In genomic region chr1:90074137-90074536, GRCh38 we compare ENCODE assay signal across 18 cellular contexts.
DNase-seq lines count a peak whose midpoint lies in the region; ATAC-seq, FAIRE-seq and TF ChIP-seq lines count a peak whose summit lies in the region.
"Had no signal": no experiment of that assay in that cellular context is flagged by ENCODE, and none has a peak within 500 bp of the region (broad histone marks: within the 10 kb centered on the region; RNA-seq: fewer than 3 reads in every experiment).

No MANE protein-coding gene starts in this region.

- H3K4me1 ChIP-seq in keratinocyte (ENCODE audit: control insufficient read depth, extremely low read depth, insufficient read depth, low read length): peaks cover 6% of the 10 kb centered on the region
- no peaks in the 10 kb centered on the region for H3K4me1 ChIP-seq in testis
- H3K4me1 ChIP-seq: lower lobe of right lung, tibial nerve had no signal

- H2AFZ ChIP-seq in keratinocyte (ENCODE audit: control insufficient read depth, low read length): peak overlapping the region; percentile 63

- no peak overlapping the region for H3K9ac ChIP-seq in keratinocyte (ENCODE audit: control insufficient read depth, extremely low read depth, insufficient read depth, low read length)
- H3K9ac ChIP-seq: BLaER1 treated with 17β-estradiol and CSF1 and Interleukin-3, amounts not matched to agents 10 nM and 100 nM had no signal

- H3K4me3 ChIP-seq in keratinocyte (ENCODE audit: control insufficient read depth in 2 of 3, extremely low read depth in 1 of 3, insufficient read depth in 2 of 3, low read depth in 1 of 3, low read length in 3 of 3): peak overlapping the region in 1 of 3 experiments; percentile 49
- no peak overlapping the region for H3K4me3 ChIP-seq in testis
- H3K4me3 ChIP-seq: BLaER1 treated with 17β-estradiol and CSF1 and Interleukin-3, amounts not matched to agents 10 nM and 100 nM; lower lobe of right lung; tibial nerve had no signal

- peaks cover 6% of the 10 kb centered on the region for H3K4me1 Mint-ChIP-seq in activated T-helper 1 cell treated with anti-CD3 and anti-CD28 coated beads, Interleukin-12 subunit alpha, Interleukin-12 subunit beta, Interleukin-2, Interleukin-4 antibody, amounts not matched to agents 30 ng/mL and 10 ng/mL and 1 ng/mL, durations not matched to agents 14 hours and 24 hours and 36 hours (ENCODE audit: low read depth)
- H3K4me1 Mint-ChIP-seq: activated naive CD8-positive, alpha-beta T cell treated with anti-CD3 and anti-CD28 coated beads for 36 hours had no signal

- ATAC-seq in GM19395 (IDR thresholded peaks at IDR 0.05; ENCODE audit: unreplicated experiment): peak; percentile 87
- ATAC-seq in HG02763 (IDR thresholded peaks at IDR 0.05; ENCODE audit: unreplicated experiment): peak; percentile 54
- peak; percentile 53 for ATAC-seq in HG03521 (IDR thresholded peaks at IDR 0.05; ENCODE audit: unreplicated experiment)
- ATAC-seq: effector memory CD8-positive, alpha-beta T cell; lower lobe of right lung; PC-3 had no signal

- no peak overlapping the region for H3K27ac Mint-ChIP-seq in activated T-helper 1 cell treated with anti-CD3 and anti-CD28 coated beads, Interleukin-12 subunit alpha, Interleukin-12 subunit beta, Interleukin-2, Interleukin-4 antibody, amounts not matched to agents 30 ng/mL and 10 ng/mL and 1 ng/mL, durations not matched to agents 14 hours and 24 hours and 36 hours
- H3K27ac Mint-ChIP-seq: activated naive CD8-positive, alpha-beta T cell treated with anti-CD3 and anti-CD28 coated beads for 36 hours; effector memory CD8-positive, alpha-beta T cell; nephron had no signal

- H3K9me3 ChIP-seq in keratinocyte (ENCODE audit: control insufficient read depth, low read depth, low read length) (no peaks in the 10 kb centered on the region), testis (no peaks in the 10 kb centered on the region)
- H3K9me3 ChIP-seq: lower lobe of right lung, tibial nerve had no signal

- no peaks in the 10 kb centered on the region for H3K9me1 ChIP-seq in keratinocyte (ENCODE audit: control insufficient read depth, extremely low read depth, insufficient read depth, low read length)

- H3K9me3 Mint-ChIP-seq in activated T-helper 1 cell treated with anti-CD3 and anti-CD28 coated beads, Interleukin-12 subunit alpha, Interleukin-12 subunit beta, Interleukin-2, Interleukin-4 antibody, amounts not matched to agents 30 ng/mL and 10 ng/mL and 1 ng/mL, durations not matched to agents 14 hours and 24 hours and 36 hours: no peaks in the 10 kb centered on the region
- H3K9me3 Mint-ChIP-seq: effector memory CD8-positive, alpha-beta T cell had no signal

- no peaks in the 10 kb centered on the region for H3K36me3 Mint-ChIP-seq in activated T-helper 1 cell treated with anti-CD3 and anti-CD28 coated beads, Interleukin-12 subunit alpha, Interleukin-12 subunit beta, Interleukin-2, Interleukin-4 antibody, amounts not matched to agents 30 ng/mL and 10 ng/mL and 1 ng/mL, durations not matched to agents 14 hours and 24 hours and 36 hours (ENCODE audit: low read depth)
- H3K36me3 Mint-ChIP-seq: activated naive CD8-positive, alpha-beta T cell treated with anti-CD3 and anti-CD28 coated beads for 36 hours had no signal

- 75 to 76% methylated on average over 5 of the region's 5 CpGs for WGBS in testis, 2 donors

- H3K27me3 Mint-ChIP-seq in activated T-helper 1 cell treated with anti-CD3 and anti-CD28 coated beads, Interleukin-12 subunit alpha, Interleukin-12 subunit beta, Interleukin-2, Interleukin-4 antibody, amounts not matched to agents 30 ng/mL and 10 ng/mL and 1 ng/mL, durations not matched to agents 14 hours and 24 hours and 36 hours (ENCODE audit: insufficient read depth): peaks cover 4% of the 10 kb centered on the region

- dilution Hi-C loops in keratinocyte (cut with MboI; ENCODE audit: extremely low pct_ligation_motif_present, low sequenced_read_pairs): no loop called here

- peak overlapping the region; percentile 77 for H3K4me2 ChIP-seq in keratinocyte (ENCODE audit: control insufficient read depth, extremely low read depth, insufficient read depth, low read depth, low read length)

- TF ChIP-seq CTCF in keratinocyte (optimal IDR thresholded peaks at IDR 0.05 in 1 of 3, IDR thresholded peaks at IDR 0.05 in 1 of 3, conservative IDR thresholded peaks at IDR 0.05 in 1 of 3; ENCODE audit: extremely low read depth in 1 of 3, insufficient read depth in 2 of 3, low read length in 3 of 3) (no peak), testis (IDR thresholded peaks at IDR 0.05) (no peak)

- H4K20me1 ChIP-seq in keratinocyte (ENCODE audit: control insufficient read depth, extremely low read depth, insufficient read depth, low read length): no peaks in the 10 kb centered on the region
- H4K20me1 ChIP-seq: BLaER1 treated with 17β-estradiol and CSF1 and Interleukin-3, amounts not matched to agents 10 nM and 100 nM had no signal

- no peaks in the 10 kb centered on the region for H3K36me3 ChIP-seq in keratinocyte (ENCODE audit: control insufficient read depth in 2 of 2, extremely low read depth in 1 of 2, insufficient read depth in 2 of 2, low read length in 2 of 2)
- H3K36me3 ChIP-seq in testis (ENCODE audit: low read depth, missing control alignments): no peaks in the 10 kb centered on the region
- H3K36me3 ChIP-seq: BLaER1 treated with 17β-estradiol and CSF1 and Interleukin-3, amounts not matched to agents 10 nM and 100 nM; lower lobe of right lung; tibial nerve had no signal

- intact Hi-C loops in testis (cut with DNase I; ENCODE audit: low total_unique reads): no loop called here
- intact Hi-C loops in activated T-helper 1 cell treated with anti-CD3 and anti-CD28 coated beads, Interleukin-12 subunit alpha, Interleukin-12 subunit beta, Interleukin-2, Interleukin-4 antibody, amounts not matched to agents 30 ng/mL and 10 ng/mL and 1 ng/mL, durations not matched to agents 14 hours and 24 hours and 36 hours (cut with micrococcal nuclease): no loop called here

- H3K79me2 ChIP-seq in keratinocyte (ENCODE audit: control insufficient read depth, insufficient read depth, low read length): no peaks in the 10 kb centered on the region

- DNase-seq in keratinocyte (ENCODE audit: low read depth, low spot score): no peak
- no peak for DNase-seq in testis
- no peak for DNase-seq in urothelium cell line (ENCODE audit: low spot score)
- DNase-seq in activated T-helper 1 cell treated with anti-CD3 and anti-CD28 coated beads, Interleukin-12 subunit alpha, Interleukin-12 subunit beta, Interleukin-2, Interleukin-4 antibody, amounts not matched to agents 30 ng/mL and 10 ng/mL and 1 ng/mL, durations not matched to agents 14 hours and 24 hours and 36 hours (ENCODE audit: low spot score): no peak
- no peak for DNase-seq in SHP77 (lab: John Stamatoyannopoulos, UW)
- DNase-seq: activated naive CD8-positive, alpha-beta T cell treated with anti-CD3 and anti-CD28 coated beads for 36 hours; effector memory CD8-positive, alpha-beta T cell; KBM-7; lower lobe of right lung; NCI-H1436; PC-3 had no signal

- peaks cover 11% of the 10 kb centered on the region for H3K27me3 ChIP-seq in keratinocyte (ENCODE audit: control insufficient read depth, extremely low read depth, insufficient read depth, low read length)
- no peaks in the 10 kb centered on the region for H3K27me3 ChIP-seq in testis
- H3K27me3 ChIP-seq: BLaER1 treated with 17β-estradiol and CSF1 and Interleukin-3, amounts not matched to agents 10 nM and 100 nM; tibial nerve had no signal

- FAIRE-seq in keratinocyte (lab: Jason Lieb, UNC) (no peak), urothelium cell line (lab: Jason Lieb, UNC) (no peak)
- FAIRE-seq: bronchial epithelial cell had no signal

- H3K27ac ChIP-seq in keratinocyte (ENCODE audit: control insufficient read depth, insufficient read depth, low read length) (no peak overlapping the region), testis (no peak overlapping the region)
- H3K27ac ChIP-seq: BLaER1 treated with 17β-estradiol and CSF1 and Interleukin-3, amounts not matched to agents 10 nM and 100 nM; lower lobe of right lung; tibial nerve had no signal

- TF ChIP-seq POLR2A in testis (IDR thresholded peaks at IDR 0.05): no peak

- H3K4me3 Mint-ChIP-seq in activated T-helper 1 cell treated with anti-CD3 and anti-CD28 coated beads, Interleukin-12 subunit alpha, Interleukin-12 subunit beta, Interleukin-2, Interleukin-4 antibody, amounts not matched to agents 30 ng/mL and 10 ng/mL and 1 ng/mL, durations not matched to agents 14 hours and 24 hours and 36 hours: no peak overlapping the region
- H3K4me3 Mint-ChIP-seq: activated naive CD8-positive, alpha-beta T cell treated with anti-CD3 and anti-CD28 coated beads for 36 hours; effector memory CD8-positive, alpha-beta T cell; nephron had no signal
